In the genomic region with DNA sequence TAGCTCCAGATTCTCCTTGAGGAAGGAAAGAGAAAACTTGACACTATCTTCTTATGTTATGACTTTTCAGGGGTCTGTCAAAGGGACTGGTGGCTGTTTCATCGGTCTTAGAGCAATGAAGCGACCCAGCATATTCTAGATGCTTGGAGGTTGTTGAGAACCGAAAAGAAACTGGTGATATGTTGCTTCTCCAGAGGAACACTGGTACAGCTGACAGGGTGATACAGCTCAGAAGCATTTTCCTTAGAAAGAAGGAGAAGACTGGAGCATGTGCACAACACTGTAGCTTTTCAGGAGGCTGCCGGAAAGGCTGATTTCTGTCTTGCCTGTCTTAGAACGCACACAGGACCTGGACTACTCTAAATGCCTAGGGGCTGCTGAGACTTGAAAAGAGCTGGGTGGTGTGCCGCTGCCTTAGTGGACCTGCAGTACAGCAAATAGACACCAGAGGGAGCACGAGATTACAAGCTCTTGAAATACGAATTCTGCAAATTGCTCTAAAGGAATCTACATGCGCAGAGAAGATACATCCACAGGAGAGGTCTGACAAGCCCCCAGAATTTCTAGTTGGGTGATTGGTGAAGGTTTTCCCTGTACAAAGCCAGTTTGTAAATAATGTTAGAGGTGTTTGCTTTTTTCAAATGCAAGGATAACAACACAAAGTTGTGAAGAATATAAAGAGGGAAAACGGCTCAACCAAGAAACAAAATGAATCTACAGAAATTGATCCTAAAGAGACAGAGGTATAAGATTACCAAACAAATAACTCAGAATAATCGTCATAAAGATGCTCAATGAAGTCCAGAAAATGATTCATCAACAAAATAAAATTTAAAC, we compare ENCODE assay signal across 10 cellular contexts.
DNase-seq lines count a peak whose midpoint lies in the region; ATAC-seq lines count a peak whose summit lies in the region.
"Had no signal": no experiment of that assay in that cellular context is flagged by ENCODE, and none has a peak within 500 bp of the region (broad histone marks: within the 10 kb centered on the region; RNA-seq: fewer than 3 reads in every experiment).

No MANE protein-coding gene starts in this region.

- H2BK12ac ChIP-seq in trophoblast cell (ENCODE audit: low read length), result no peak overlapping the region

- no peaks in the 10 kb centered on the region for H3K79me1 ChIP-seq in trophoblast cell (ENCODE audit: low read length)

- no peak overlapping the region for H3K4me3 Mint-ChIP-seq in activated T-cell treated with anti-CD3 and anti-CD28 coated beads, Interleukin-2, amount 50 U/mL, for 72 hours
- H3K4me3 Mint-ChIP-seq: activated naive CD8-positive, alpha-beta T cell had no signal

- H4K8ac ChIP-seq in trophoblast cell (ENCODE audit: low read depth, low read length), result no peak overlapping the region

- H3K27me3 Mint-ChIP-seq in activated T-cell treated with anti-CD3 and anti-CD28 coated beads, Interleukin-2, amount 50 U/mL, for 72 hours (ENCODE audit: low read depth), result peaks cover 12% of the 10 kb centered on the region
- H3K27me3 Mint-ChIP-seq: activated naive CD8-positive, alpha-beta T cell had no signal

- peak; percentile 87 for ATAC-seq in HG02885 (IDR thresholded peaks at IDR 0.05; ENCODE audit: poor library complexity, unreplicated experiment)
- no peak for ATAC-seq in activated T-cell treated with anti-CD3 and anti-CD28 coated beads, Interleukin-2, amount 50 U/mL, for 72 hours (replicated peaks in 1 of 2)

- no peak overlapping the region for H2AK5ac ChIP-seq in trophoblast cell (ENCODE audit: low read length)

- H3K4me1 Mint-ChIP-seq in activated T-cell treated with anti-CD3 and anti-CD28 coated beads, Interleukin-2, amount 50 U/mL, for 72 hours (ENCODE audit: low read depth), result no peaks in the 10 kb centered on the region

- peak; percentile 8 for DNase-seq in NCI-H146 (lab: John Stamatoyannopoulos, UW)
- DNase-seq in NCI-H146 treated with DMSO at 0.1 percent for 48 hours (lab: John Stamatoyannopoulos, UW; ENCODE audit: unreplicated experiment), result no peak
- peak; percentile 76 for DNase-seq in NCI-H82 (lab: John Stamatoyannopoulos, UW)
- peak; percentile 29 to 37 for DNase-seq in activated T-cell treated with anti-CD3 and anti-CD28 coated beads, Interleukin-2, amount 50 U/mL, for 72 hours
- peak; percentile 1 for DNase-seq in germinal center (ENCODE audit: low spot score)
- peak; percentile 1 to 81 for DNase-seq in trophoblast cell
- no peak for DNase-seq in mesenteric fat pad (ENCODE audit: low spot score)

- H3K36me3 Mint-ChIP-seq in activated T-cell treated with anti-CD3 and anti-CD28 coated beads, Interleukin-2, amount 50 U/mL, for 72 hours (ENCODE audit: insufficient read depth in 2 of 2), result no peaks in the 10 kb centered on the region
- H3K36me3 Mint-ChIP-seq: activated naive CD8-positive, alpha-beta T cell had no signal

- H3K18ac ChIP-seq in trophoblast cell (ENCODE audit: low read length), result no peak overlapping the region

- H3K36me3 ChIP-seq in trophoblast cell (ENCODE audit: control insufficient read depth in 1 of 2, insufficient read depth in 2 of 2, low read length in 2 of 2), result no peaks in the 10 kb centered on the region
- H3K36me3 ChIP-seq: BLaER1 treated with 17β-estradiol and CSF1 and Interleukin-3, amounts not matched to agents 10 nM and 100 nM had no signal

- no peaks in the 10 kb centered on the region for H3K27me3 ChIP-seq in trophoblast cell (ENCODE audit: insufficient read depth, low read length)

- H3K4me1 ChIP-seq in trophoblast cell (ENCODE audit: control insufficient read depth in 1 of 2, insufficient read depth in 2 of 2, low read length in 2 of 2), result no peaks in the 10 kb centered on the region
- H3K4me1 ChIP-seq: BLaER1 treated with 17β-estradiol and CSF1 and Interleukin-3, amounts not matched to agents 10 nM and 100 nM had no signal

- no peak overlapping the region for H3K23ac ChIP-seq in trophoblast cell (ENCODE audit: low read length)

- H3K27ac ChIP-seq in trophoblast cell (ENCODE audit: low read depth, low read length), result no peak overlapping the region
- H3K27ac ChIP-seq: BLaER1 treated with 17β-estradiol and CSF1 and Interleukin-3, amounts not matched to agents 10 nM and 100 nM had no signal

- no peaks in the 10 kb centered on the region for H3K79me2 ChIP-seq in trophoblast cell (ENCODE audit: control insufficient read depth, insufficient read depth, low read length, poor library complexity)

- H4K12ac ChIP-seq in trophoblast cell (ENCODE audit: low read depth, low read length), result no peak overlapping the region

- H3K27ac Mint-ChIP-seq in activated T-cell treated with anti-CD3 and anti-CD28 coated beads, Interleukin-2, amount 50 U/mL, for 72 hours, result no peak overlapping the region
- H3K27ac Mint-ChIP-seq: activated naive CD8-positive, alpha-beta T cell had no signal

- no peak overlapping the region for H3K4me3 ChIP-seq in trophoblast cell (ENCODE audit: low read depth, low read length)
- H3K4me3 ChIP-seq: BLaER1 treated with 17β-estradiol and CSF1 and Interleukin-3, amounts not matched to agents 10 nM and 100 nM had no signal

- no peak overlapping the region for H3K4me2 ChIP-seq in trophoblast cell (ENCODE audit: low read length)
- H3K4me2 ChIP-seq: BLaER1 treated with 17β-estradiol and CSF1 and Interleukin-3, amounts not matched to agents 10 nM and 100 nM had no signal

- no peak overlapping the region for H3K9ac ChIP-seq in trophoblast cell (ENCODE audit: low read length)
- H3K9ac ChIP-seq: BLaER1 treated with 17β-estradiol and CSF1 and Interleukin-3, amounts not matched to agents 10 nM and 100 nM had no signal

- no peaks in the 10 kb centered on the region for H3K9me3 Mint-ChIP-seq in activated T-cell treated with anti-CD3 and anti-CD28 coated beads, Interleukin-2, amount 50 U/mL, for 72 hours

- WGBS in trophoblast cell (ENCODE audit: extremely low coverage, insufficient coverage, insufficient read length), result no CpG with 5 or more reads among the region's 11 CpGs

- no peak overlapping the region for H3K4ac ChIP-seq in trophoblast cell (ENCODE audit: low read depth, low read length)

- H2BK120ac ChIP-seq in trophoblast cell (ENCODE audit: insufficient read depth, low read length, poor library complexity), result no peak overlapping the region

- H2AFZ ChIP-seq in trophoblast cell (ENCODE audit: insufficient read depth, low read length, poor library complexity), result no peak overlapping the region

- no peaks in the 10 kb centered on the region for H3K9me3 ChIP-seq in trophoblast cell (ENCODE audit: insufficient read depth, low read depth, low read length)

- no peak overlapping the region for H3K14ac ChIP-seq in trophoblast cell (ENCODE audit: low read length)

- H2BK5ac ChIP-seq in trophoblast cell (ENCODE audit: low read depth, low read length, poor library complexity), result no peak overlapping the region

- no peak overlapping the region for H4K91ac ChIP-seq in trophoblast cell (ENCODE audit: low read depth, low read length)

Comparison
In these comparisons a context has a peak if more than half of its experiments do, and no peak if none do; other contexts are left out.
1. DNase-seq: peak in NCI-H146 (single experiment), NCI-H82 (single experiment), activated T-cell treated with anti-CD3 and anti-CD28 coated beads, Interleukin-2, amount 50 U/mL, for 72 hours (2 of 2), germinal center (single experiment) and trophoblast cell (2 of 2); none in NCI-H146 treated with DMSO at 0.1 percent for 48 hours (single experiment) and mesenteric fat pad (single experiment).